Comparison of ENCODE assay signal across 23 cellular contexts in the genomic region with DNA sequence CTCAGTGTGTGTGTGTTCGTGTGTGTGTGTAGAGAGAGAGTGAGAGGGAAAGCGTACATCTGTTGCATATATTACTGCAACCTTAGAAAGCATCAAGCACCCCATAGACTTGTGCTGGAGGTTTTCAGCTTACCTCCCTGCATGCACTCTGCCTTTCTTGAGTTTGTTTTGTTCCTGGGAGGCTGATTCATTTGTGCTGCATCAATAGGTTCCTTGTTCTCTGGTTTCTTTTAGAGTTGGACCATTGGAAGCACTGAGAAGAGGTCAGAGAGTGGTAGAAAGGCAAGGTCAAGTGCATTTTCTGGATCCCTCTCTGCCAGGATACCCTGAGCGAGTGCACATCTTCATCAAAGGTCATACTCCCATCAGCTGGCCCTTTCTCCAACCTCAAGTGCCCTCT.
"Had no signal": no experiment of that assay in that cellular context is flagged by ENCODE, and none has a peak within 500 bp of the region (broad histone marks: within the 10 kb centered on the region; RNA-seq: fewer than 3 reads in every experiment).

No MANE protein-coding gene starts in this region.

- H3K36me3 ChIP-seq: gastrocnemius medialis, neutrophil, thoracic aorta had no signal

- H3K79me2 ChIP-seq: hepatocyte had no signal

- H3K4me1 ChIP-seq: gastrocnemius medialis had no signal

- H3K27me3 ChIP-seq: gastrocnemius medialis, hepatocyte, neutrophil had no signal

- H3K4me2 ChIP-seq: hepatocyte had no signal

- H3K4me3 ChIP-seq: gastrocnemius medialis, hepatocyte, skin epidermis, thoracic aorta had no signal

- H2AFZ ChIP-seq: hepatocyte had no signal

- H3K9me3 ChIP-seq: gastrocnemius medialis, neutrophil, thoracic aorta had no signal

- DNase-seq: activated CD4-positive, alpha-beta T cell treated with anti-CD3 and anti-CD28 coated beads for 36 hours; activated CD4-positive, CD25-positive, alpha-beta regulatory T cell; activated CD8-positive, alpha-beta memory T cell treated with anti-CD3 and anti-CD28 coated beads, Interleukin-2, amount 10 ng/mL, durations not matched to agents 7 days and 5 days; activated CD8-positive, alpha-beta T cell treated with anti-CD3 and anti-CD28 coated beads, Interleukin-2, amount 10 ng/mL, durations not matched to agents 7 days and 5 days; activated naive CD4-positive, alpha-beta T cell; activated T-cell treated with anti-CD3 and anti-CD28 coated beads, Interleukin-2, amount 50 U/mL, for 72 hours; effector CD8-positive, alpha-beta T cell; gastrocnemius medialis; left colon; mesenchymal stem cell; natural killer cell; stimulated activated CD4-positive, alpha-beta T cell treated with anti-CD3 and anti-CD28 coated beads, Interleukin-12 subunit alpha, Interleukin-12 subunit beta, amount 100 ng/mL, for 4 hours; stimulated activated CD4-positive, alpha-beta T cell treated with anti-CD3 and anti-CD28 coated beads, Interleukin-4, amount 100 ng/mL, for 24 hours; T-cell; trophoblast cell had no signal

- ATAC-seq: activated CD4-positive, alpha-beta T cell treated with anti-CD3 and anti-CD28 coated beads for 36 hours; activated CD8-positive, alpha-beta memory T cell treated with anti-CD3 and anti-CD28 coated beads, Interleukin-2, amount 10 ng/mL, durations not matched to agents 7 days and 5 days; activated CD8-positive, alpha-beta T cell treated with anti-CD3 and anti-CD28 coated beads, Interleukin-2, amount 10 ng/mL, durations not matched to agents 7 days and 5 days; activated naive CD4-positive, alpha-beta T cell treated with anti-CD3 and anti-CD28 coated beads, Interleukin-2, amount 50 U/mL, for 72 hours; activated T-cell treated with anti-CD3 and anti-CD28 coated beads, Interleukin-2, amount 50 U/mL, for 72 hours; gastrocnemius medialis; left colon; natural killer cell; sciatic nerve; stimulated activated effector memory CD8-positive, alpha-beta T cell treated with anti-CD3 and anti-CD28 coated beads, Interleukin-12 subunit alpha, Interleukin-12 subunit beta, amount 100 ng/mL, for 72 hours; T-cell had no signal

- H3K27ac ChIP-seq: epithelial cell of prostate, gastrocnemius medialis, hepatocyte, neutrophil, skin epidermis, thoracic aorta had no signal
